In the genomic region with DNA sequence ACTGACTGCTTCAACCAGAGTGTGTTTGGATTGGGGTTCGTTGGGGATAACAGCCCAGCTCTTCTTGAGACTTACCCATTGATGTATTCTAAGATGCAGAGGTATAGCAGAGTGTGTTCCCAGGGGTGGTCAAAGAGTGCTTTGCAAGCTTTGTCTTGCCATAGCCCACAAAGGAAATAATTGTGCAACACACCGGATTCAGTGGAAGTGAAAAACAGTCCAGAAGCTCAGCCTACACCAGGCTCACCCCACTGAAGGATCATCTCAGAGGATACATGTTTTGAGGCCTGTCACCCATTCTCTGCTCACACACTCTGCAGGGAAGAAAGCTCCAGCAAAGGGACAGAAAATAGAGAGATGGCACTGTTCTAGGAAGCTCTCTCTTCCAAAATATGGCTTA, we compare ENCODE assay signal across 26 cellular contexts. TPM values are rescaled to one million over a fixed set of nuclear protein-coding genes. Genes with fewer than 3 reads are reported as not detected.
DNase-seq lines count a peak whose midpoint lies in the region; ATAC-seq, FAIRE-seq and TF ChIP-seq lines count a peak whose summit lies in the region.
"Had no signal": no experiment of that assay in that cellular context is flagged by ENCODE, and none has a peak within 500 bp of the region (broad histone marks: within the 10 kb centered on the region; RNA-seq: fewer than 3 reads in every experiment).

No MANE protein-coding gene starts in this region.

- H3K27me3 ChIP-seq in bronchial epithelial cell (ENCODE audit: control insufficient read depth, insufficient read depth, low read length) = no peaks in the 10 kb centered on the region
- H3K27me3 ChIP-seq: hepatocyte, pancreas, stomach, vagina had no signal

- TF ChIP-seq CTCF in NB4 (IDR thresholded peaks at IDR 0.05; ENCODE audit: low read depth, low read length) = no peak
- TF ChIP-seq CTCF in bronchial epithelial cell (IDR thresholded peaks at IDR 0.05; ENCODE audit: insufficient read depth, low read length, severe bottlenecking) = no peak

- intact Hi-C loops in Right ventricle myocardium superior (cut with DNase I) (no loop called here), cardiac septum (cut with DNase I) (no loop called here), sciatic nerve (cut with DNase I) (no loop called here)

- H3K4me3 ChIP-seq in NB4 (ENCODE audit: low read depth, low read length) (peak overlapping the region; percentile 30), bronchial epithelial cell (ENCODE audit: low read depth, low read length) (no peak overlapping the region)
- H3K4me3 ChIP-seq: hepatocyte, pancreas, smooth muscle cell, stomach, vagina had no signal

- FAIRE-seq in bronchial epithelial cell (lab: Jason Lieb, UNC) = no peak
- FAIRE-seq: endothelial cell of umbilical vein, H54, pancreas had no signal

- TF ChIP-seq POLR2A in NB4 (IDR thresholded peaks at IDR 0.05; ENCODE audit: extremely low read depth, insufficient read length) = no peak

- H3K36me3 ChIP-seq in bronchial epithelial cell (ENCODE audit: control insufficient read depth, insufficient read depth, low read length) = no peaks in the 10 kb centered on the region
- H3K36me3 ChIP-seq: pancreas, stomach, vagina had no signal

- DNase-seq in Right ventricle myocardium superior (no peak), cardiac septum (ENCODE audit: low spot score) (no peak), NB4 (ENCODE audit: low read depth) (peak; percentile 96), bronchial epithelial cell (ENCODE audit: low read depth) (peak; percentile 30), sciatic nerve (ENCODE audit: low spot score) (no peak), midbrain (lab: John Stamatoyannopoulos, UW) (no peak), mucosa of gallbladder (ENCODE audit: low spot score) (no peak), dermis blood vessel endothelial cell (no peak)
- DNase-seq: activated CD4-positive, alpha-beta T cell treated with anti-CD3 and anti-CD28 coated beads for 36 hours; activated CD8-positive, alpha-beta T cell treated with anti-CD3 and anti-CD28 coated beads, Interleukin-2, amount 10 ng/mL, durations not matched to agents 7 days and 5 days; activated naive CD4-positive, alpha-beta T cell treated with anti-CD3 and anti-CD28 coated beads, Interleukin-2, amount 10 ng/mL, durations not matched to agents 7 days and 5 days; CD4-positive, alpha-beta memory T cell; Karpas-422; mammary epithelial cell; NCI-H1048; NCI-H446; pancreas; PC-3; retina; stimulated activated CD4-positive, alpha-beta T cell treated with anti-CD3 and anti-CD28 coated beads, Interleukin-1b, Interleukin-23, amount 100 ng/mL, for 48 hours; stomach had no signal

- peak; percentile 58 for ATAC-seq in Right ventricle myocardium superior (ENCODE audit: poor library complexity)
- ATAC-seq in sciatic nerve = peak; percentile 62
- ATAC-seq: activated CD4-positive, alpha-beta T cell treated with anti-CD3 and anti-CD28 coated beads for 36 hours; activated CD8-positive, alpha-beta T cell treated with anti-CD3 and anti-CD28 coated beads, Interleukin-2, amount 10 ng/mL, durations not matched to agents 7 days and 5 days; PC-3 had no signal

RNA-seq across cellular contexts. Expression of gene CACNB4, which starts 9.6 kb away (rescaled TPM):
- total RNA-seq in Right ventricle myocardium superior (0.46 TPM), cardiac septum (0.67 TPM), bronchial epithelial cell (0.38 and 0.53 TPM in 2 replicates), sciatic nerve (11.4 TPM), mucosa of gallbladder (1.8 TPM), dermis blood vessel endothelial cell (0.14 and 0.17 TPM in 2 replicates)
- total RNA-seq: PC-3 had no signal

Comparison
In these comparisons a context has a peak if more than half of its experiments do, and no peak if none do; other contexts are left out.
1. DNase-seq: peak in NB4 (single experiment) and bronchial epithelial cell (single experiment); none in Right ventricle myocardium superior (single experiment), cardiac septum (single experiment), sciatic nerve (single experiment), midbrain (single experiment), mucosa of gallbladder (single experiment) and dermis blood vessel endothelial cell (single experiment).